ENCODE assay signal across 1 cellular context in genomic region chr10:104253106-104253505, GRCh38.
TF ChIP-seq lines count a peak whose summit lies in the region.

No MANE protein-coding gene starts in this region.

TF ChIP-seq in HepG2, 621 proteins besides CTCF, POLR2A, EP300 and RAD21 (continued from another document and continues in another):
- peak in 1 of 2 experiments; percentile 74; a peak in 2 of 4 replicates for TF ChIP-seq REST (IDR thresholded peaks at IDR 0.05; ENCODE audit: borderline replicate concordance in 1 of 2, low read depth in 1 of 2, low read length in 2 of 2)
- no peak for TF ChIP-seq HNRNPLL (IDR thresholded peaks at IDR 0.05; ENCODE audit: low read depth, low read length, poor library complexity, severe bottlenecking)
- TF ChIP-seq HNF1A (IDR thresholded peaks at IDR 0.05; ENCODE audit: low read depth) = 0 out of 2 replicates have a peak, but pooled peaks have one; percentile 29
- TF ChIP-seq HNF1A (CRISPR knock-in tag; IDR thresholded peaks at IDR 0.05; ENCODE audit: borderline replicate concordance) = peak; percentile 73; the same call in 1 of the 2 replicates
- no peak for TF ChIP-seq HBP1 (CRISPR knock-in tag; IDR thresholded peaks at IDR 0.05; ENCODE audit: low read depth)
- 0 out of 2 replicates have a peak, but pooled peaks have one; percentile 22 for TF ChIP-seq ZNF337 (CRISPR knock-in tag; IDR thresholded peaks at IDR 0.05; ENCODE audit: borderline replicate concordance, low read depth)
- no peak for TF ChIP-seq RFXANK (CRISPR knock-in tag; IDR thresholded peaks at IDR 0.05)
- no peak for TF ChIP-seq ARNTL (CRISPR knock-in tag; IDR thresholded peaks at IDR 0.05)
- TF ChIP-seq NFE2 (CRISPR knock-in tag; IDR thresholded peaks at IDR 0.05) = no peak
- TF ChIP-seq NFIB (CRISPR knock-in tag; IDR thresholded peaks at IDR 0.05; ENCODE audit: borderline replicate concordance) = no peak
- TF ChIP-seq ZFYVE20 (CRISPR knock-in tag; IDR thresholded peaks at IDR 0.05; ENCODE audit: borderline replicate concordance, low read depth) = no peak
- no peak for TF ChIP-seq ZFY (CRISPR knock-in tag; IDR thresholded peaks at IDR 0.05)
- TF ChIP-seq PRDM15 (CRISPR knock-in tag; IDR thresholded peaks at IDR 0.05) = no peak
- TF ChIP-seq ATF5 (CRISPR knock-in tag; IDR thresholded peaks at IDR 0.05; ENCODE audit: low read depth) = no peak
- TF ChIP-seq SMAD3 (CRISPR knock-in tag; IDR thresholded peaks at IDR 0.05) = 0 out of 2 replicates have a peak, but pooled peaks have one; percentile 57
- TF ChIP-seq MED1 (CRISPR knock-in tag; IDR thresholded peaks at IDR 0.05) = peak; percentile 91
- TF ChIP-seq PRPF4 (IDR thresholded peaks at IDR 0.05; ENCODE audit: low read depth, low read length, poor library complexity, severe bottlenecking) = no peak
- no peak for TF ChIP-seq CBX1 (IDR thresholded peaks at IDR 0.05; ENCODE audit: low read depth)
- no peak for TF ChIP-seq ZNF556 (CRISPR knock-in tag; IDR thresholded peaks at IDR 0.05; ENCODE audit: borderline replicate concordance)
- TF ChIP-seq FOSL1 (CRISPR knock-in tag; IDR thresholded peaks at IDR 0.05; ENCODE audit: borderline replicate concordance) = peak; percentile 90
- TF ChIP-seq NFKBIZ (CRISPR knock-in tag; IDR thresholded peaks at IDR 0.05) = no peak; the same call in 1 of the 2 replicates
- TF ChIP-seq ZNF512B (CRISPR knock-in tag; IDR thresholded peaks at IDR 0.05; ENCODE audit: borderline replicate concordance) = no peak
- TF ChIP-seq MAFF (IDR thresholded peaks at IDR 0.05; ENCODE audit: low read depth, low read length) = no peak
- TF ChIP-seq ZNF10 (CRISPR knock-in tag; IDR thresholded peaks at IDR 0.05; ENCODE audit: borderline replicate concordance, low read depth) = no peak
- no peak for TF ChIP-seq ZNF543 (CRISPR knock-in tag; IDR thresholded peaks at IDR 0.05)
- no peak for TF ChIP-seq CHCHD3 (CRISPR knock-in tag; IDR thresholded peaks at IDR 0.05)
- no peak for TF ChIP-seq ZNF839 (CRISPR knock-in tag; IDR thresholded peaks at IDR 0.05; ENCODE audit: borderline replicate concordance)
- TF ChIP-seq EZH2 (conservative IDR thresholded peaks at IDR 0.05; ENCODE audit: low read depth, low read length) = no peak
- TF ChIP-seq AGO2 (optimal IDR thresholded peaks at IDR 0.05; ENCODE audit: low read depth, low read length) = no peak
- TF ChIP-seq TAF1 (CRISPR knock-in tag; IDR thresholded peaks at IDR 0.05) = peak; percentile 34; the same call in 1 of the 2 replicates
- no peak for TF ChIP-seq ZFP82 (CRISPR knock-in tag; IDR thresholded peaks at IDR 0.05; ENCODE audit: borderline replicate concordance)
- peak; percentile 72 for TF ChIP-seq HOXA3 (CRISPR knock-in tag; IDR thresholded peaks at IDR 0.05)
- no peak for TF ChIP-seq MAZ (IDR thresholded peaks at IDR 0.05; ENCODE audit: borderline replicate concordance, low read depth, low read length)
- TF ChIP-seq MAZ (CRISPR knock-in tag; IDR thresholded peaks at IDR 0.05; ENCODE audit: low read depth) = no peak
- TF ChIP-seq PAX8 (CRISPR knock-in tag; IDR thresholded peaks at IDR 0.05; ENCODE audit: borderline replicate concordance) = no peak
- no peak for TF ChIP-seq HDAC6 (IDR thresholded peaks at IDR 0.05; ENCODE audit: low read depth, low read length)
- no peak for TF ChIP-seq ELF4 (CRISPR knock-in tag; IDR thresholded peaks at IDR 0.05; ENCODE audit: borderline replicate concordance)
- peak; percentile 78 for TF ChIP-seq HNF4G (IDR thresholded peaks at IDR 0.05; ENCODE audit: borderline replicate concordance, low read depth, low read length)
- peak; percentile 61; the same call in 1 of the 2 replicates for TF ChIP-seq HNF4G (CRISPR knock-in tag; IDR thresholded peaks at IDR 0.05; ENCODE audit: borderline replicate concordance, low read depth)
- no peak for TF ChIP-seq E2F2 (CRISPR knock-in tag; IDR thresholded peaks at IDR 0.05; ENCODE audit: borderline replicate concordance)
- peak; percentile 35; the same call in 1 of the 2 replicates for TF ChIP-seq STAT5B (CRISPR knock-in tag; IDR thresholded peaks at IDR 0.05)
- 0 out of 2 replicates have a peak, but pooled peaks have one; percentile 41 for TF ChIP-seq ZBTB38 (CRISPR knock-in tag; IDR thresholded peaks at IDR 0.05)
- no peak for TF ChIP-seq ZSCAN20 (CRISPR knock-in tag; IDR thresholded peaks at IDR 0.05; ENCODE audit: borderline replicate concordance)
- TF ChIP-seq ZBTB20 (CRISPR knock-in tag; IDR thresholded peaks at IDR 0.05; ENCODE audit: borderline replicate concordance, low read depth) = peak; percentile 72; the same call in 1 of the 2 replicates
- TF ChIP-seq TBP (CRISPR knock-in tag; IDR thresholded peaks at IDR 0.05) = no peak
- TF ChIP-seq BCL6 (CRISPR knock-in tag; IDR thresholded peaks at IDR 0.05) = peak; percentile 87
- TF ChIP-seq TERF1 (CRISPR knock-in tag; IDR thresholded peaks at IDR 0.05) = no peak
